In the genomic region with DNA sequence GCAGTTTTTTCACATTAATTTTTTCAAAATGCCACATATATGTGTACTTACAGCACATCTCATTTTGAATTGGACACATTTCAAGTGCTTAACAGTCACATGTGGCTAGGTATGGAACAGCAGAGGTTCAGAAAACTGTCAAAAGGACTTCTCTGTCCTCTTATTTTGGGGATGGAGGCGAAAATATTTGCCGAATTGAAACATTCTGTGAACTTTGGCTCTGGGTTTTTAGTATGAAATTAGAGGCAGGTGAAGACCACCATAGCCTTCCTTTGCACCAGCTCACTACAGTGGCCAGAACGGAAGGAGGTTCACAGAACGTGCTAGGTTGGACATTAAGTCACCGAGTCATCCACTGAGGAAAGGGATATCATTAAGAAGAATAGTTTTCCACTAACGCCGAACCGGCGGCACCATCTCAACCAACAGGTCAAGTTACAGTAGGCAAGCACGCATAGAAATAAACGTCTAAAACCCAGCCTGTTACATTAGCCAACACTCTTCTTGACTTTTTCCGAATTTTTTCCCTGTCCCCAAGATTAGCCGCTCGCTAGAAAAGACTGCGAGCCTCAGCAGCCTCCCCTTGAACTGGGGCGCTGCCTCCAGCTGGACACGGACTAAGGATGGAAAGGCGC, we compare ENCODE assay signal across 9 cellular contexts. TPM values are rescaled to one million over a fixed set of nuclear protein-coding genes. Genes with fewer than 3 reads are reported as not detected.
DNase-seq lines count a peak whose midpoint lies in the region; ATAC-seq and TF ChIP-seq lines count a peak whose summit lies in the region.
"Had no signal": no experiment of that assay in that cellular context is flagged by ENCODE, and none has a peak within 500 bp of the region (broad histone marks: within the 10 kb centered on the region; RNA-seq: fewer than 3 reads in every experiment).

No MANE protein-coding gene starts in this region.

- intact Hi-C loops in stomach (cut with DNase I; ENCODE audit: low total_unique reads) = no loop called here

- peak overlapping the region; percentile 72 for H3K27ac ChIP-seq in iPS-18a (ENCODE audit: low read length)
- H3K27ac ChIP-seq in stomach = peak overlapping the region in 4 of 5 donors; percentile 79 to 90 (median 84)
- H3K27ac ChIP-seq: 22Rv1 had no signal

- no peaks in the 10 kb centered on the region for H3K9me3 Mint-ChIP-seq in activated T-helper 17 cell treated with anti-CD3 and anti-CD28 coated beads, Interleukin-2, amount 50 U/mL, for 72 hours

- no peak for TF ChIP-seq CTCF in stomach (IDR thresholded peaks at IDR 0.05)

- H3K27me3 ChIP-seq in iPS-18a (ENCODE audit: control insufficient read depth, insufficient read depth, low read length) (peaks cover 6% of the 10 kb centered on the region), stomach (peaks cover 0 to 8% (median 7%) of the 10 kb centered on the region in 3 donors)

- peak overlapping the region; percentile 94 for H3K9ac ChIP-seq in iPS-18a (ENCODE audit: low read length)

- ATAC-seq in activated T-helper 17 cell treated with anti-CD3 and anti-CD28 coated beads, Interleukin-2, amount 50 U/mL, for 72 hours (replicated peaks) = no peak
- ATAC-seq in GM18520 (IDR thresholded peaks at IDR 0.05; ENCODE audit: unreplicated experiment) (no peak), GM18873 (IDR thresholded peaks at IDR 0.05; ENCODE audit: low FRiP score, unreplicated experiment) (no peak)

- no peak overlapping the region for H3K4me3 Mint-ChIP-seq in activated T-helper 17 cell treated with anti-CD3 and anti-CD28 coated beads, Interleukin-2, amount 50 U/mL, for 72 hours

- DNase-seq in DMS53 (lab: John Stamatoyannopoulos, UW) (peak; percentile 20), DMS53 treated with DMSO at 0.1 percent for 48 hours (lab: John Stamatoyannopoulos, UW; ENCODE audit: unreplicated experiment) (no peak), stomach (no peak), NOMO-1 treated with dmso at 0.1 percent for 144 hours (lab: John Stamatoyannopoulos, UW; ENCODE audit: unreplicated experiment) (no peak)

- H3K4me3 ChIP-seq in iPS-18a (ENCODE audit: low read length) (peak overlapping the region; percentile 76), stomach (peak overlapping the region; percentile 66 to 73 (median 69))

- peaks cover 12% of the 10 kb centered on the region for H3K4me1 Mint-ChIP-seq in activated T-helper 17 cell treated with anti-CD3 and anti-CD28 coated beads, Interleukin-2, amount 50 U/mL, for 72 hours

- H3K27ac Mint-ChIP-seq in activated T-helper 17 cell treated with anti-CD3 and anti-CD28 coated beads, Interleukin-2, amount 50 U/mL, for 72 hours = peak overlapping the region; percentile 54

- TF ChIP-seq EP300 in stomach (IDR thresholded peaks at IDR 0.05) = no peak

- peaks cover 11% of the 10 kb centered on the region for H3K36me3 Mint-ChIP-seq in activated T-helper 17 cell treated with anti-CD3 and anti-CD28 coated beads, Interleukin-2, amount 50 U/mL, for 72 hours (ENCODE audit: low read depth)

- no peaks in the 10 kb centered on the region for H3K9me3 ChIP-seq in iPS-18a (ENCODE audit: control insufficient read depth, low read depth, low read length)
- H3K9me3 ChIP-seq in stomach = peaks cover 0 to 5% (median 2%) of the 10 kb centered on the region in 4 donors

- no peaks in the 10 kb centered on the region for H3K27me3 Mint-ChIP-seq in activated T-helper 17 cell treated with anti-CD3 and anti-CD28 coated beads, Interleukin-2, amount 50 U/mL, for 72 hours

- H3K4me1 ChIP-seq in iPS-18a (ENCODE audit: control insufficient read depth, low read depth, low read length) (peaks cover 13% of the 10 kb centered on the region), stomach (peaks cover 10 to 22% (median 20%) of the 10 kb centered on the region in 4 donors)

- WGBS in stomach, 5 donors = 25 to 40% (median 28%) methylated on average over 18 of the region's 18 CpGs

- TF ChIP-seq POLR2A in stomach (IDR thresholded peaks at IDR 0.05) = no peak

- H3K36me3 ChIP-seq in iPS-18a (ENCODE audit: control insufficient read depth, low read depth, low read length) (no peaks in the 10 kb centered on the region), stomach (no peaks in the 10 kb centered on the region)

RNA-seq across cellular contexts. Expression of a gene that starts 1.8 kb away (rescaled TPM):
- total RNA-seq in activated T-helper 17 cell treated with anti-CD3 and anti-CD28 coated beads, Interleukin-2, amount 50 U/mL, for 72 hours = 10 to 100 TPM; 17.4 to 19.3 TPM
- 10 to 100 TPM; 18.5 to 85.2 (median 42.0) TPM for total RNA-seq in stomach
- 10 to 100 TPM in 1 of 3 donors, 1 to 10 TPM in 2; 6.2 to 12.4 (median 7.2) TPM for polyA plus RNA-seq in stomach
